Comparison of ENCODE assay signal across 18 cellular contexts in genomic region chr1:213041443-213041842, GRCh38. TPM values are rescaled to one million over a fixed set of nuclear protein-coding genes. Genes with fewer than 3 reads are reported as not detected.
A peak's percentile ranks its signal among the peaks of the same experiment; 100 is the strongest.
DNase-seq lines count a peak whose midpoint lies in the region; ATAC-seq and TF ChIP-seq lines count a peak whose summit lies in the region.
"Had no signal": no experiment of that assay in that cellular context is flagged by ENCODE, and none has a peak within 500 bp of the region (broad histone marks: within the 10 kb centered on the region; RNA-seq: fewer than 3 reads in every experiment).

No MANE protein-coding gene starts in this region.

- ATAC-seq in GM23338 (no peak), left ventricle myocardium superior (no peak)
- ATAC-seq: HCT116 had no signal

- H3K27ac Mint-ChIP-seq in GM23338: no peak overlapping the region
- H3K27ac Mint-ChIP-seq: activated T-cell treated with anti-CD3 and anti-CD28 coated beads, Interleukin-2, amount 50 U/mL, for 24 hours; dendritic cell treated with granulocyte-macrophage colony-stimulating factor and Interleukin-4, amounts not matched to agents 40 ng/mL and 50 ng/mL, for 4 days had no signal

- H4K20me1 ChIP-seq in GM23338 (replicated peaks; ENCODE audit: insufficient read depth) (no peaks in the 10 kb centered on the region), hepatocyte (ENCODE audit: insufficient read depth, poor library complexity, severe bottlenecking) (no peaks in the 10 kb centered on the region)

- no peaks in the 10 kb centered on the region for H3K9me3 ChIP-seq in hepatocyte (ENCODE audit: low read depth)
- H3K9me3 ChIP-seq: uterus had no signal

- H3K79me2 ChIP-seq in GM23338 (replicated peaks; ENCODE audit: insufficient read depth) (no peaks in the 10 kb centered on the region), hepatocyte (no peaks in the 10 kb centered on the region)

- no peak for TF ChIP-seq CTCF in GM23338 (conservative IDR thresholded peaks at IDR 0.05; ENCODE audit: low read depth in 2 of 2)
- TF ChIP-seq CTCF in fibroblast of mammary gland (conservative IDR thresholded peaks at IDR 0.05; ENCODE audit: control insufficient read depth, insufficient read depth, low read depth, low read length): no peak
- TF ChIP-seq CTCF in hepatocyte (IDR thresholded peaks at IDR 0.05; ENCODE audit: poor library complexity): no peak

- H3K4me1 ChIP-seq in GM23338 (ENCODE audit: insufficient read depth) (peaks cover 16% of the 10 kb centered on the region), hepatocyte (ENCODE audit: insufficient read depth) (peaks cover 13% of the 10 kb centered on the region)
- H3K4me1 ChIP-seq: uterus had no signal

- H3K4me3 Mint-ChIP-seq in GM23338: no peak overlapping the region
- H3K4me3 Mint-ChIP-seq: activated T-cell treated with anti-CD3 and anti-CD28 coated beads, Interleukin-2, amount 50 U/mL, for 24 hours; dendritic cell treated with granulocyte-macrophage colony-stimulating factor and Interleukin-4, amounts not matched to agents 40 ng/mL and 50 ng/mL, for 4 days had no signal

- H3K36me3 ChIP-seq in GM23338 (ENCODE audit: insufficient read depth) (no peaks in the 10 kb centered on the region), hepatocyte (replicated peaks; ENCODE audit: insufficient read depth, low read depth) (no peaks in the 10 kb centered on the region)
- H3K36me3 ChIP-seq: uterus had no signal

- H3F3A ChIP-seq in GM23338 (replicated peaks; ENCODE audit: low read depth): no peaks in the 10 kb centered on the region

- H3K27ac ChIP-seq in GM23338 (ENCODE audit: low read depth) (no peak overlapping the region), hepatocyte (no peak overlapping the region)
- H3K27ac ChIP-seq: uterus had no signal

- peak; percentile 67 for DNase-seq in A172 (ENCODE audit: low spot score)
- DNase-seq in GM23338 (ENCODE audit: low spot score): no peak
- peak; percentile 39 for DNase-seq in SW480 (ENCODE audit: low spot score)
- peak; percentile 74 for DNase-seq in fibroblast of mammary gland (ENCODE audit: low read depth)
- DNase-seq in cerebellar nuclear complex (lab: John Stamatoyannopoulos, UW): no peak
- DNase-seq in left ventricle myocardium superior: no peak
- no peak for DNase-seq in NCI-H2029 (lab: John Stamatoyannopoulos, UW)
- DNase-seq in hepatocyte (ENCODE audit: low spot score): no peak
- DNase-seq: activated CD4-positive, alpha-beta T cell treated with anti-CD3 and anti-CD28 coated beads, Interleukin-2, amount 50 U/mL, for 1 hour; activated T-cell treated with anti-CD3 and anti-CD28 coated beads, Interleukin-2, amount 50 U/mL, for 24 hours; NCI-H2081 treated with DMSO at 0.1 percent for 48 hours; NCI-H774; nucleus accumbens; stimulated activated naive CD4-positive, alpha-beta T cell treated with Interleukin-2 at 50 U/mL for 16 hours; T-helper 1 cell; uterus had no signal

- peaks cover 5% of the 10 kb centered on the region for H3K27me3 Mint-ChIP-seq in GM23338 (ENCODE audit: insufficient read depth, low read depth, poor library complexity)

- H3K4me3 ChIP-seq in GM23338 (no peak overlapping the region), fibroblast of mammary gland (ENCODE audit: control insufficient read depth, low read depth, low read length) (no peak overlapping the region), hepatocyte (no peak overlapping the region)
- H3K4me3 ChIP-seq: uterus had no signal

- no peaks in the 10 kb centered on the region for H3K36me3 Mint-ChIP-seq in GM23338 (ENCODE audit: low read depth)

- no peaks in the 10 kb centered on the region for H3K9me2 ChIP-seq in GM23338 (ENCODE audit: insufficient read depth)
- no peaks in the 10 kb centered on the region for H3K9me2 ChIP-seq in hepatocyte (replicated peaks; ENCODE audit: insufficient read depth)

- WGBS in hepatocyte (ENCODE audit: low lambda C conversion rate, missing lambda C conversion rate): 95% methylated on average over 1 of the region's 1 CpG

- intact Hi-C loops in left ventricle myocardium superior (cut with micrococcal nuclease): no loop called here

- H3K4me2 ChIP-seq in GM23338 (peak overlapping the region; percentile 49; the same call in 1 of the 2 replicates), hepatocyte (no peak overlapping the region)

- no peaks in the 10 kb centered on the region for H3K9me3 Mint-ChIP-seq in GM23338
- H3K9me3 Mint-ChIP-seq: activated T-cell treated with anti-CD3 and anti-CD28 coated beads, Interleukin-2, amount 50 U/mL, for 24 hours; dendritic cell treated with granulocyte-macrophage colony-stimulating factor and Interleukin-4, amounts not matched to agents 40 ng/mL and 50 ng/mL, for 4 days had no signal

- H2AFZ ChIP-seq in GM23338 (no peak overlapping the region), hepatocyte (no peak overlapping the region)

- peaks cover 23% of the 10 kb centered on the region for H3K4me1 Mint-ChIP-seq in GM23338

- H3K27me3 ChIP-seq in GM23338 (ENCODE audit: insufficient read depth): no peaks in the 10 kb centered on the region
- H3K27me3 ChIP-seq in hepatocyte: no peaks in the 10 kb centered on the region

TF ChIP-seq in GM23338, 12 proteins besides CTCF, POLR2A, EP300 and RAD21:
- TF ChIP-seq CREB1 (CRISPR knock-in tag; IDR thresholded peaks at IDR 0.05; ENCODE audit: low read depth) (no peak), ZNF331 (CRISPR knock-in tag; IDR thresholded peaks at IDR 0.05; ENCODE audit: low read depth) (no peak), ZNF114 (CRISPR knock-in tag; IDR thresholded peaks at IDR 0.05) (no peak)
- TF ChIP-seq, protein P1, sequence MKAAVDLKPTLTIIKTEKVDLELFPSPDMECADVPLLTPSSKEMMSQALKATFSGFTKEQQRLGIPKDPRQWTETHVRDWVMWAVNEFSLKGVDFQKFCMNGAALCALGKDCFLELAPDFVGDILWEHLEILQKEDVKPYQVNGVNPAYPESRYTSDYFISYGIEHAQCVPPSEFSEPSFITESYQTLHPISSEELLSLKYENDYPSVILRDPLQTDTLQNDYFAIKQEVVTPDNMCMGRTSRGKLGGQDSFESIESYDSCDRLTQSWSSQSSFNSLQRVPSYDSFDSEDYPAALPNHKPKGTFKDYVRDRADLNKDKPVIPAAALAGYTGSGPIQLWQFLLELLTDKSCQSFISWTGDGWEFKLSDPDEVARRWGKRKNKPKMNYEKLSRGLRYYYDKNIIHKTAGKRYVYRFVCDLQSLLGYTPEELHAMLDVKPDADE (IDR thresholded peaks at IDR 0.05): no peak

RNA-seq across cellular contexts. Expression of gene RPS6KC1, which starts 9.6 kb away (rescaled TPM):
- 31.3 and 32.7 TPM in 2 replicates for total RNA-seq in A172 (2014; rRNA removed; shearing (Covaris generic))
- 21.1 and 24.9 TPM in 2 replicates for total RNA-seq in GM23338 (2014; rRNA removed; shearing (Covaris generic))
- polyA plus RNA-seq in GM23338 (2016; fragmentation: Nextera tagmentation; extraction: Ambion mirVana) (6.2 and 7.9 TPM in 2 replicates), hepatocyte (10.0 and 11.2 TPM in 2 replicates)
- total RNA-seq in left ventricle myocardium superior (9.5 TPM), hepatocyte (25.6 and 26.9 TPM in 2 replicates)

RNA-seq across cellular contexts. Expression of gene ANGEL2, which starts 25.8 kb away (rescaled TPM):
- 71.1 and 83.0 TPM in 2 replicates for total RNA-seq in A172 (2014; rRNA removed; shearing (Covaris generic))
- 49.6 and 54.3 TPM in 2 replicates for total RNA-seq in GM23338 (2014; rRNA removed; shearing (Covaris generic))
- polyA plus RNA-seq in GM23338 (2016; fragmentation: Nextera tagmentation; extraction: Ambion mirVana): 14.6 and 15.2 TPM in 2 replicates
- 16.4 TPM for total RNA-seq in left ventricle myocardium superior
- 34.8 and 36.8 TPM in 2 replicates for total RNA-seq in hepatocyte
- 11.8 and 12.4 TPM in 2 replicates for polyA plus RNA-seq in hepatocyte

Comparison
In these comparisons a context has a peak if more than half of its experiments do, and no peak if none do; other contexts are left out.
1. DNase-seq: peak in A172 (single experiment), SW480 (single experiment) and fibroblast of mammary gland (single experiment); none in GM23338 (single experiment), cerebellar nuclear complex (0 of 2), left ventricle myocardium superior (single experiment), NCI-H2029 (single experiment) and hepatocyte (single experiment).